Comparison of ENCODE assay signal across 8 cellular contexts in the genomic region with DNA sequence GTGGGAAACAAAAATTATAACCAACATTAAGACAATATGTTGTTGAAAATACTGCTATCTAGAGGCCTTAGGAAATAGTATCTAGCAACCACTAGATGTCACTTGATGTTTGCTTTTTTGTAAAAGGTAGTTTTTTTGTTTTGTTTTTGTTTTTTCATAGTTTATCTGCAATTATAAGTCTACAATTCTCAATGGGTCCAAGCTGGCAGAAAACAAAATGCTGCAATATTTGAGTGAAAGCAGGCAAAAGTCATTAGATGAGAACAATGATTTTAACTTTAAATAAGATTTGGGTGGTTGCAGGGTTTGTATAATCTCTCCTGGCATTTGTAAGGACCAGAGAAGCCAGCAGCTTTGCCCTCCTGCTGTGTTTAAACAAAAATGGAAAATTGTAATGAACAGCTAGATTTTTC. TPM values are rescaled to one million over a fixed set of nuclear protein-coding genes. Genes with fewer than 3 reads are reported as not detected.
A peak's percentile ranks its signal among the peaks of the same experiment; 100 is the strongest.
DNase-seq lines count a peak whose midpoint lies in the region; ATAC-seq and TF ChIP-seq lines count a peak whose summit lies in the region.

No MANE protein-coding gene starts in this region.

- H3K4me3 ChIP-seq in AG04449 (ENCODE audit: low read depth, low read length): no peak overlapping the region
- H3K4me3 ChIP-seq in prostate gland: no peak overlapping the region

- TF ChIP-seq POLR2A in prostate gland (IDR thresholded peaks at IDR 0.05): no peak

- no peak overlapping the region for H3K4me3 Mint-ChIP-seq in stimulated activated effector memory CD8-positive, alpha-beta T cell treated with anti-CD3 and anti-CD28 coated beads, Interleukin-12 subunit alpha, Interleukin-12 subunit beta, amount 100 ng/mL, for 72 hours
- H3K4me3 Mint-ChIP-seq in activated T-cell treated with anti-CD3 and anti-CD28 coated beads, Interleukin-2, amount 50 U/mL, for 4 hours: no peak overlapping the region

- no peaks in the 10 kb centered on the region for H3K4me1 Mint-ChIP-seq in stimulated activated effector memory CD8-positive, alpha-beta T cell treated with anti-CD3 and anti-CD28 coated beads, Interleukin-12 subunit alpha, Interleukin-12 subunit beta, amount 100 ng/mL, for 72 hours
- peaks cover 5% of the 10 kb centered on the region for H3K4me1 Mint-ChIP-seq in activated T-cell treated with anti-CD3 and anti-CD28 coated beads, Interleukin-2, amount 50 U/mL, for 4 hours (ENCODE audit: low read depth)

- peak; percentile 33 for TF ChIP-seq CTCF in AG04449 (IDR thresholded peaks at IDR 0.05; ENCODE audit: insufficient read depth, low read length, missing control alignments)
- peak; percentile 37 to 69 (median 62) for TF ChIP-seq CTCF in prostate gland (IDR thresholded peaks at IDR 0.05)

- peak; percentile 42 for ATAC-seq in GM19372 (IDR thresholded peaks at IDR 0.05; ENCODE audit: low read depth, unreplicated experiment)
- ATAC-seq in stimulated activated effector memory CD8-positive, alpha-beta T cell treated with anti-CD3 and anti-CD28 coated beads, Interleukin-12 subunit alpha, Interleukin-12 subunit beta, amount 100 ng/mL, for 72 hours: no peak
- no peak for ATAC-seq in activated T-cell treated with anti-CD3 and anti-CD28 coated beads, Interleukin-2, amount 50 U/mL, for 4 hours

- H3K27me3 Mint-ChIP-seq in activated T-cell treated with anti-CD3 and anti-CD28 coated beads, Interleukin-2, amount 50 U/mL, for 4 hours (ENCODE audit: low read depth): no peaks in the 10 kb centered on the region

- no peaks in the 10 kb centered on the region for H3K9me3 Mint-ChIP-seq in stimulated activated effector memory CD8-positive, alpha-beta T cell treated with anti-CD3 and anti-CD28 coated beads, Interleukin-12 subunit alpha, Interleukin-12 subunit beta, amount 100 ng/mL, for 72 hours
- H3K9me3 Mint-ChIP-seq in activated T-cell treated with anti-CD3 and anti-CD28 coated beads, Interleukin-2, amount 50 U/mL, for 4 hours: peaks cover 6% of the 10 kb centered on the region

- no peaks in the 10 kb centered on the region for H3K36me3 Mint-ChIP-seq in stimulated activated effector memory CD8-positive, alpha-beta T cell treated with anti-CD3 and anti-CD28 coated beads, Interleukin-12 subunit alpha, Interleukin-12 subunit beta, amount 100 ng/mL, for 72 hours
- H3K36me3 Mint-ChIP-seq in activated T-cell treated with anti-CD3 and anti-CD28 coated beads, Interleukin-2, amount 50 U/mL, for 4 hours (ENCODE audit: insufficient read depth): no peaks in the 10 kb centered on the region

- H3K27ac ChIP-seq in prostate gland: no peak overlapping the region
- no peak overlapping the region for H3K27ac ChIP-seq in caudate nucleus (ENCODE audit: low read depth, low read length)

- intact Hi-C loops in prostate gland (cut with DNase I): loop anchor here (5.0 to 10.0 kb wide), 2 partner anchors 289 to 447 kb away; partner anchors contain the start of gene FBN1

- no peaks in the 10 kb centered on the region for H3K27me3 ChIP-seq in prostate gland (replicated peaks; ENCODE audit: insufficient read depth)

- POLR2A ChIA-PET in AG04449 (lab: Yijun Ruan, JAX): interaction anchor here (0.6 to 0.7 kb wide), 2 partner anchors 12 to 78 kb away, joined by 3 to 4 read pairs; no protein-coding TSS in a partner anchor

- no peak overlapping the region for H3K27ac Mint-ChIP-seq in stimulated activated effector memory CD8-positive, alpha-beta T cell treated with anti-CD3 and anti-CD28 coated beads, Interleukin-12 subunit alpha, Interleukin-12 subunit beta, amount 100 ng/mL, for 72 hours

- CTCF ChIA-PET in AG04449 (lab: Yijun Ruan, JAX): interaction anchor here (0.7 to 5.1 kb wide), 44 partner anchors 9 to 607 kb away, joined by 3 to 43 read pairs (median 5); no protein-coding TSS in a partner anchor

- no peaks in the 10 kb centered on the region for H3K4me1 ChIP-seq in prostate gland (replicated peaks)

- no peaks in the 10 kb centered on the region for H3K36me3 ChIP-seq in prostate gland

- DNase-seq in AG04449 (ENCODE audit: low read depth, low spot score) (no peak), OCI-M1 (lab: John Stamatoyannopoulos, UW) (peak; percentile 66), fibroblast of gingiva (ENCODE audit: low read depth) (peak; percentile 63), prostate gland (ENCODE audit: low spot score) (no peak), caudate nucleus (lab: John Stamatoyannopoulos, UW) (no peak)
- DNase-seq in stimulated activated effector memory CD8-positive, alpha-beta T cell treated with anti-CD3 and anti-CD28 coated beads, Interleukin-12 subunit alpha, Interleukin-12 subunit beta, amount 100 ng/mL, for 72 hours (ENCODE audit: low spot score in 2 of 2): no peak
- no peak for DNase-seq in activated T-cell treated with anti-CD3 and anti-CD28 coated beads, Interleukin-2, amount 50 U/mL, for 4 hours

- H3K9me3 ChIP-seq in prostate gland: no peaks in the 10 kb centered on the region

RNA-seq across cellular contexts. Expression of gene DUT, which starts 27.0 kb away (rescaled TPM):
- total RNA-seq in prostate gland: 100 to 1,000 TPM in 1 of 2 donors, 10 to 100 TPM in 1; 87.0 to 104 TPM
- 100 to 1,000 TPM; 194 to 248 (median 214) TPM for total RNA-seq in activated T-cell treated with anti-CD3 and anti-CD28 coated beads, Interleukin-2, amount 50 U/mL, for 4 hours

Comparison
In these comparisons a context has a peak if more than half of its experiments do, and no peak if none do; other contexts are left out.
1. DNase-seq: peak in OCI-M1 (single experiment) and fibroblast of gingiva (single experiment); none in AG04449 (single experiment), prostate gland (single experiment), stimulated activated effector memory CD8-positive, alpha-beta T cell treated with anti-CD3 and anti-CD28 coated beads, Interleukin-12 subunit alpha, Interleukin-12 subunit beta, amount 100 ng/mL, for 72 hours (0 of 2), activated T-cell treated with anti-CD3 and anti-CD28 coated beads, Interleukin-2, amount 50 U/mL, for 4 hours (single experiment) and caudate nucleus (0 of 61).